ENCODE assay signal across 19 cellular contexts in the genomic region with DNA sequence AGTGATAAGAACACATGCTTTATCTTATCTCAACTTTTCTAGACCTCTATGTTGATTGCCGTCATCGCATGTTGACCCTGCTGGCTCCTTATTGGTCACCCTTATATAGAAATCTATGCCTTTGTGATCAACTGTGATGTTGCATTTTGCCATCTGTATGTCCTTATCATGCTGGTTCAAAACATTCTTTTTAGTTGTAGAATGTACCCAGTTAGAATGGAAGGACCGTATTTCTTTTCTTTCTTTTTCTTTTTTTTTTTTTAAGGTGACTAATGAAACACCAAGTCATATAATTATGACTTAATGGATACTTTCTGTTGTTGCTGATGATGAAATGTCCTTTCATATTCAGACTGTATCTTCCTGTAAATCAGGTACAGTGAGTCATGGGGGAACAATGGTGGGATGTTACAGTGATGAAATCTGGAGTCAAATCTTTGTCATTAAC.
DNase-seq lines count a peak whose midpoint lies in the region; ATAC-seq and TF ChIP-seq lines count a peak whose summit lies in the region.
"Had no signal": no experiment of that assay in that cellular context is flagged by ENCODE, and none has a peak within 500 bp of the region (broad histone marks: within the 10 kb centered on the region; RNA-seq: fewer than 3 reads in every experiment).

No MANE protein-coding gene starts in this region.

- WGBS in smooth muscle cell (ENCODE audit: low lambda C conversion rate): 61% methylated on average over 3 of the region's 3 CpGs
- WGBS in gastroesophageal sphincter (ENCODE audit: low coverage in 1 of 2), 2 donors: 82 to 91% methylated on average over 3 of the region's 3 CpGs

- no peak for DNase-seq in activated T-cell treated with anti-CD3 and anti-CD28 coated beads, Interleukin-2, amount 50 U/mL, for 4 hours
- no peak for DNase-seq in activated T-cell treated with anti-CD3 and anti-CD28 coated beads, Interleukin-2, amount 50 U/mL, for 48 hours
- peak; percentile 23 for DNase-seq in NCI-H69 (lab: John Stamatoyannopoulos, UW)
- peak; percentile 95 for DNase-seq in epithelial cell of esophagus (ENCODE audit: low read depth)
- no peak for DNase-seq in smooth muscle cell (lab: John Stamatoyannopoulos, UW; ENCODE audit: unreplicated experiment)
- DNase-seq in dedifferentiated amniotic fluid mesenchymal stem cell (ENCODE audit: extremely low spot score): no peak
- no peak for DNase-seq in left lung
- DNase-seq: ACHN; CD4-positive, alpha-beta memory T cell; DND-41; esophagus squamous epithelium; hypothalamus; NCI-H1105; NCI-H2171; SJCRH30 had no signal

- H3K27me3 Mint-ChIP-seq in activated T-cell treated with anti-CD3 and anti-CD28 coated beads, Interleukin-2, amount 50 U/mL, for 4 hours (ENCODE audit: low read depth): peaks cover 6% of the 10 kb centered on the region
- H3K27me3 Mint-ChIP-seq: IgD-negative memory B cell had no signal

- H3K27me3 ChIP-seq in smooth muscle cell (ENCODE audit: low read depth) (no peaks in the 10 kb centered on the region), gastroesophageal sphincter (no peaks in the 10 kb centered on the region), left lung (no peaks in the 10 kb centered on the region)
- H3K27me3 ChIP-seq: esophagus squamous epithelium, SJCRH30, tibial nerve had no signal

- no peaks in the 10 kb centered on the region for H3K9me3 Mint-ChIP-seq in activated T-cell treated with anti-CD3 and anti-CD28 coated beads, Interleukin-2, amount 50 U/mL, for 4 hours
- H3K9me3 Mint-ChIP-seq: CD4-positive, alpha-beta memory T cell had no signal

- peak; percentile 55 to 75 for ATAC-seq in activated T-cell treated with anti-CD3 and anti-CD28 coated beads, Interleukin-2, amount 50 U/mL, for 4 hours
- ATAC-seq in gastroesophageal sphincter: no peak
- ATAC-seq in left lung: no peak

- H3K4me2 ChIP-seq in smooth muscle cell: peak overlapping the region; percentile 38

- no peak for TF ChIP-seq POLR2A in gastroesophageal sphincter (IDR thresholded peaks at IDR 0.05)

- H3K4me3 ChIP-seq in epithelial cell of esophagus (ENCODE audit: low read length): no peak overlapping the region
- no peak overlapping the region for H3K4me3 ChIP-seq in smooth muscle cell
- no peak overlapping the region for H3K4me3 ChIP-seq in gastroesophageal sphincter
- no peak overlapping the region for H3K4me3 ChIP-seq in left lung
- H3K4me3 ChIP-seq: esophagus squamous epithelium, SJCRH30, skin epidermis, tibial nerve had no signal

- H3K27ac ChIP-seq in smooth muscle cell (ENCODE audit: low read depth): peak overlapping the region; percentile 16
- no peak overlapping the region for H3K27ac ChIP-seq in gastroesophageal sphincter
- H3K27ac ChIP-seq in left lung: no peak overlapping the region
- H3K27ac ChIP-seq: SJCRH30, skin epidermis, tibial nerve had no signal

- H3K4me1 ChIP-seq in smooth muscle cell (ENCODE audit: low read depth) (no peaks in the 10 kb centered on the region), gastroesophageal sphincter (peaks cover 0 to 7% (median 0%) of the 10 kb centered on the region in 3 donors), left lung (peaks cover 0 to 8% of the 10 kb centered on the region in 2 donors)
- H3K4me1 ChIP-seq: tibial nerve had no signal

- TF ChIP-seq CTCF in epithelial cell of esophagus (IDR thresholded peaks at IDR 0.05; ENCODE audit: insufficient read depth, low read depth, low read length, missing control alignments): no peak
- no peak for TF ChIP-seq CTCF in smooth muscle cell (IDR thresholded peaks at IDR 0.05; ENCODE audit: borderline replicate concordance, insufficient read depth, poor library complexity, severe bottlenecking)
- no peak for TF ChIP-seq CTCF in gastroesophageal sphincter (IDR thresholded peaks at IDR 0.05)
- no peak for TF ChIP-seq CTCF in left lung (IDR thresholded peaks at IDR 0.05)

- no peaks in the 10 kb centered on the region for H3K9me3 ChIP-seq in smooth muscle cell (replicated peaks; ENCODE audit: low read depth)
- no peaks in the 10 kb centered on the region for H3K9me3 ChIP-seq in gastroesophageal sphincter
- no peaks in the 10 kb centered on the region for H3K9me3 ChIP-seq in left lung
- H3K9me3 ChIP-seq: esophagus squamous epithelium, SJCRH30, tibial nerve had no signal

- H3F3A ChIP-seq in smooth muscle cell (ENCODE audit: low read depth): peaks cover 6% of the 10 kb centered on the region

- no peak for TF ChIP-seq EP300 in gastroesophageal sphincter (IDR thresholded peaks at IDR 0.05)

- H3K36me3 Mint-ChIP-seq in activated T-cell treated with anti-CD3 and anti-CD28 coated beads, Interleukin-2, amount 50 U/mL, for 4 hours (ENCODE audit: insufficient read depth): no peaks in the 10 kb centered on the region
- H3K36me3 Mint-ChIP-seq: CD4-positive, alpha-beta memory T cell had no signal

- H2AFZ ChIP-seq in smooth muscle cell (ENCODE audit: low read depth): no peak overlapping the region

- H3K36me3 ChIP-seq in smooth muscle cell (ENCODE audit: low read depth) (no peaks in the 10 kb centered on the region), gastroesophageal sphincter (no peaks in the 10 kb centered on the region), left lung (no peaks in the 10 kb centered on the region)
- H3K36me3 ChIP-seq: esophagus squamous epithelium, SJCRH30, tibial nerve had no signal

- H3K4me1 Mint-ChIP-seq in activated T-cell treated with anti-CD3 and anti-CD28 coated beads, Interleukin-2, amount 50 U/mL, for 4 hours (ENCODE audit: low read depth): peaks cover 12% of the 10 kb centered on the region
- H3K4me1 Mint-ChIP-seq: IgD-negative memory B cell had no signal

- no peak overlapping the region for H3K4me3 Mint-ChIP-seq in activated T-cell treated with anti-CD3 and anti-CD28 coated beads, Interleukin-2, amount 50 U/mL, for 4 hours
- H3K4me3 Mint-ChIP-seq: CD4-positive, alpha-beta memory T cell; IgD-negative memory B cell had no signal

- H3K9ac ChIP-seq in smooth muscle cell (ENCODE audit: low read depth): no peak overlapping the region

- no peaks in the 10 kb centered on the region for H3K79me2 ChIP-seq in smooth muscle cell (ENCODE audit: low read depth)

- intact Hi-C loops in left lung (cut with DNase I): no loop called here

- H4K20me1 ChIP-seq in smooth muscle cell (ENCODE audit: low read depth): no peaks in the 10 kb centered on the region

Comparison
In these comparisons a context has a peak if more than half of its experiments do, and no peak if none do; other contexts are left out.
1. ATAC-seq: peak in activated T-cell treated with anti-CD3 and anti-CD28 coated beads, Interleukin-2, amount 50 U/mL, for 4 hours (2 of 2); none in gastroesophageal sphincter (single experiment) and left lung (single experiment).
2. DNase-seq: peak in NCI-H69 (single experiment) and epithelial cell of esophagus (single experiment); none in activated T-cell treated with anti-CD3 and anti-CD28 coated beads, Interleukin-2, amount 50 U/mL, for 4 hours (single experiment), activated T-cell treated with anti-CD3 and anti-CD28 coated beads, Interleukin-2, amount 50 U/mL, for 48 hours (0 of 2), smooth muscle cell (single experiment), dedifferentiated amniotic fluid mesenchymal stem cell (single experiment) and left lung (0 of 2).